Comparison of ENCODE assay signal across 23 cellular contexts in the genomic region with DNA sequence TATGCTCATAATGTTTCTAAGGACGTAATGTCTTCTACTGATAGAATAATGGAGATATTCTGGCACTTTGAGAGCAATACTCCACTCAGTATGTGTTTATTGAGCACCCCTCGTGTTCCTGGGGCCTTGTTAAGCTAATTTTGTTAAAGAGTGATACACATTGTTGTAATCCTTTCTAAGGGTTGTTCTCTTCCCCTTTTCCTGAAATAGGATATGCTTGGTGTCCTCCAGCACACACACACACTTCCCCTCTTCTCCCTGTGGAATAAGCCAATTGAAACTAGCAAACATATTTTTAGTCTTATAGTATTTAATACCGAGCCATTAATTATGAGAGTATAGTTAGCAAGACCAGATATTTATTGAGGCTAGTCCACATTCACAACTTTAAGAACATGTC.
DNase-seq lines count a peak whose midpoint lies in the region; ATAC-seq and TF ChIP-seq lines count a peak whose summit lies in the region.
"Had no signal": no experiment of that assay in that cellular context is flagged by ENCODE, and none has a peak within 500 bp of the region (broad histone marks: within the 10 kb centered on the region; RNA-seq: fewer than 3 reads in every experiment).

No MANE protein-coding gene starts in this region.

- 51% methylated on average over 3 of the region's 3 CpGs for WGBS in esophagus muscularis mucosa

- peaks cover 17% of the 10 kb centered on the region for H3K79me2 ChIP-seq in ACC112 (ENCODE audit: control insufficient read depth, insufficient read depth, low read length, unreplicated experiment)

- H3K36me3 ChIP-seq in ACC112 (ENCODE audit: insufficient read depth, low read length) (peaks cover 80% of the 10 kb centered on the region), esophagus muscularis mucosa (peaks cover 0 to 31% (median 15%) of the 10 kb centered on the region in 4 donors)
- H3K36me3 ChIP-seq: WERI-Rb-1 had no signal

- peaks cover 0 to under 1% (median 0%) of the 10 kb centered on the region in 4 donors for H3K9me3 ChIP-seq in esophagus muscularis mucosa

- no peak for TF ChIP-seq POLR2A in esophagus muscularis mucosa (IDR thresholded peaks at IDR 0.05; ENCODE audit: low read depth)

- H2AFZ ChIP-seq in ACC112 (ENCODE audit: low read length, unreplicated experiment), result no peak overlapping the region

- H3K4me1 ChIP-seq in ACC112 (ENCODE audit: control insufficient read depth, insufficient read depth, low read length, unreplicated experiment) (peaks cover 57% of the 10 kb centered on the region), esophagus muscularis mucosa (peaks cover 10 to 36% (median 33%) of the 10 kb centered on the region in 4 donors)

- ATAC-seq in sciatic nerve, result peak; percentile 55
- no peak for ATAC-seq in GM19463 (IDR thresholded peaks at IDR 0.05; ENCODE audit: unreplicated experiment)
- ATAC-seq: left colon had no signal

- TF ChIP-seq EP300 in esophagus muscularis mucosa (IDR thresholded peaks at IDR 0.05), result no peak

- H3K27ac ChIP-seq in ACC112 (ENCODE audit: low read depth, low read length), result peak overlapping the region; percentile 93
- peak overlapping the region; percentile 34 to 56 (median 54) for H3K27ac ChIP-seq in esophagus muscularis mucosa (replicated peaks in 1 of 4)
- H3K27ac ChIP-seq: C4-2B, skin epidermis, WERI-Rb-1 had no signal

- intact Hi-C loops in esophagus muscularis mucosa (cut with DNase I), result no loop called here
- intact Hi-C loops in sciatic nerve (cut with DNase I), result no loop called here

- TF ChIP-seq CTCF in esophagus muscularis mucosa (IDR thresholded peaks at IDR 0.05), result no peak

- no peak overlapping the region for H3K4me3 ChIP-seq in ACC112 (ENCODE audit: low read depth, low read length)
- no peak overlapping the region for H3K4me3 ChIP-seq in esophagus muscularis mucosa
- H3K4me3 ChIP-seq: heart left ventricle, skin epidermis, tibial nerve had no signal

- DNase-seq in MV-4-11 (lab: John Stamatoyannopoulos, UW), result peak; percentile 8
- DNase-seq in esophagus muscularis mucosa (ENCODE audit: extremely low spot score), result no peak
- no peak for DNase-seq in sciatic nerve (ENCODE audit: low spot score)
- DNase-seq in T-helper 9 cell, result no peak
- DNase-seq in COLO668 (lab: John Stamatoyannopoulos, UW; ENCODE audit: unreplicated experiment), result no peak
- DNase-seq in NCI-H2227 (lab: John Stamatoyannopoulos, UW; ENCODE audit: unreplicated experiment), result no peak
- DNase-seq: ACHN; activated CD4-positive, alpha-beta T cell treated with anti-CD3 and anti-CD28 coated beads, Interleukin-2, amount 50 U/mL, for 4 hours; activated effector memory CD4-positive, alpha-beta T cell treated with Interleukin-2 at 50 U/mL for 16 hours; activated naive CD8-positive, alpha-beta T cell treated with anti-CD3 and anti-CD28 coated beads, Interleukin-2, amount 10 ng/mL, durations not matched to agents 7 days and 5 days; cortex of kidney; EL; heart left ventricle; left colon; midbrain; NCI-H510A treated with DMSO at 0.1 percent for 48 hours; stimulated activated naive B cell treated with anti-CD40 and anti-IgM and Interleukin-4, amounts not matched to agents 10 μg/mL and 1 μg/mL and 100 μg/mL, for 72 hours; WERI-Rb-1 had no signal

- H3K27me3 ChIP-seq in ACC112 (ENCODE audit: insufficient read depth, low read length), result no peaks in the 10 kb centered on the region
- H3K27me3 ChIP-seq in esophagus muscularis mucosa, result no peaks in the 10 kb centered on the region
- H3K27me3 ChIP-seq: heart left ventricle, tibial nerve had no signal
